ENCODE assay signal across 2 cellular contexts in the genomic region with DNA sequence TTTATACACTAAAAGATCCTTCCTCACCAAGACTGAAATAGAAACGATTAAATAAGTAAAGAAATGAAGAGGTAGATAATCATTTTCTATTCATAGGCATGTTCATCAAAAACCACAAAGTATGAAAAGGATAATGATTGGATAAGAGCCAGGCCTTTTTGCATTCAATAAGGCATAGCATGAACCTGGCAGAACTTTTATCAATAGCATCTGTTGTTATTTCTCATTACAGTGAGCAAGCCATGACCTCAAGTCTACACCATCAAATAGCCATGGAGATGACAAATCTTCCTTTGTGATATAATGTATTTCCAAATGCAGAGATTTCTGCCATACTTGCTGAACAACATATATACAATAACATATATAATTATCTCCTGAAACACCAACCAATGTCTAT.
TF ChIP-seq lines count a peak whose summit lies in the region.

No MANE protein-coding gene starts in this region.

TF ChIP-seq in endothelial cell of umbilical vein, 7 proteins besides CTCF, POLR2A, EP300 and RAD21 (continued from another document):
- TF ChIP-seq, protein P1, sequence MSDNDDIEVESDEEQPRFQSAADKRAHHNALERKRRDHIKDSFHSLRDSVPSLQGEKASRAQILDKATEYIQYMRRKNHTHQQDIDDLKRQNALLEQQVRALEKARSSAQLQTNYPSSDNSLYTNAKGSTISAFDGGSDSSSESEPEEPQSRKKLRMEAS (IDR thresholded peaks at IDR 0.05; ENCODE audit: insufficient read depth, insufficient read length) = no peak

TF ChIP-seq in HepG2, 621 proteins besides CTCF, POLR2A, EP300 and RAD21 (continued from another document):
- TF ChIP-seq, protein P2, sequence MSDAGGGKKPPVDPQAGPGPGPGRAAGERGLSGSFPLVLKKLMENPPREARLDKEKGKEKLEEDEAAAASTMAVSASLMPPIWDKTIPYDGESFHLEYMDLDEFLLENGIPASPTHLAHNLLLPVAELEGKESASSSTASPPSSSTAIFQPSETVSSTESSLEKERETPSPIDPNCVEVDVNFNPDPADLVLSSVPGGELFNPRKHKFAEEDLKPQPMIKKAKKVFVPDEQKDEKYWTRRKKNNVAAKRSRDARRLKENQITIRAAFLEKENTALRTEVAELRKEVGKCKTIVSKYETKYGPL (CRISPR knock-in tag; IDR thresholded peaks at IDR 0.05) = no peak
- no peak for TF ChIP-seq SMAD1 (CRISPR knock-in tag; IDR thresholded peaks at IDR 0.05; ENCODE audit: borderline replicate concordance, low read depth)
- TF ChIP-seq HOXD1 (CRISPR knock-in tag; IDR thresholded peaks at IDR 0.05) = no peak
- no peak for TF ChIP-seq TCF7 (IDR thresholded peaks at IDR 0.05; ENCODE audit: low read depth)
- TF ChIP-seq MZF1 (CRISPR knock-in tag; IDR thresholded peaks at IDR 0.05; ENCODE audit: borderline replicate concordance) = no peak
- no peak for TF ChIP-seq CBX2 (IDR thresholded peaks at IDR 0.05; ENCODE audit: low read depth, low read length)
- TF ChIP-seq CBX2 (CRISPR knock-in tag; IDR thresholded peaks at IDR 0.05; ENCODE audit: low read depth) = no peak
- TF ChIP-seq TAF1 (CRISPR knock-in tag; IDR thresholded peaks at IDR 0.05) = no peak
- no peak for TF ChIP-seq FOXA3 (CRISPR knock-in tag; IDR thresholded peaks at IDR 0.05)
- TF ChIP-seq CCAR2 (optimal IDR thresholded peaks at IDR 0.05; ENCODE audit: low read depth, low read length) = no peak
- no peak for TF ChIP-seq CAMTA2 (CRISPR knock-in tag; IDR thresholded peaks at IDR 0.05; ENCODE audit: borderline replicate concordance)
- TF ChIP-seq, protein P3, sequence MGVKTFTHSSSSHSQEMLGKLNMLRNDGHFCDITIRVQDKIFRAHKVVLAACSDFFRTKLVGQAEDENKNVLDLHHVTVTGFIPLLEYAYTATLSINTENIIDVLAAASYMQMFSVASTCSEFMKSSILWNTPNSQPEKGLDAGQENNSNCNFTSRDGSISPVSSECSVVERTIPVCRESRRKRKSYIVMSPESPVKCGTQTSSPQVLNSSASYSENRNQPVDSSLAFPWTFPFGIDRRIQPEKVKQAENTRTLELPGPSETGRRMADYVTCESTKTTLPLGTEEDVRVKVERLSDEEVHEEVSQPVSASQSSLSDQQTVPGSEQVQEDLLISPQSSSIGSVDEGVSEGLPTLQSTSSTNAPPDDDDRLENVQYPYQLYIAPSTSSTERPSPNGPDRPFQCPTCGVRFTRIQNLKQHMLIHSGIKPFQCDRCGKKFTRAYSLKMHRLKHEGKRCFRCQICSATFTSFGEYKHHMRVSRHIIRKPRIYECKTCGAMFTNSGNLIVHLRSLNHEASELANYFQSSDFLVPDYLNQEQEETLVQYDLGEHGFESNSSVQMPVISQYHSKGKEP (CRISPR knock-in tag; IDR thresholded peaks at IDR 0.05) = no peak
- TF ChIP-seq, protein P4, sequence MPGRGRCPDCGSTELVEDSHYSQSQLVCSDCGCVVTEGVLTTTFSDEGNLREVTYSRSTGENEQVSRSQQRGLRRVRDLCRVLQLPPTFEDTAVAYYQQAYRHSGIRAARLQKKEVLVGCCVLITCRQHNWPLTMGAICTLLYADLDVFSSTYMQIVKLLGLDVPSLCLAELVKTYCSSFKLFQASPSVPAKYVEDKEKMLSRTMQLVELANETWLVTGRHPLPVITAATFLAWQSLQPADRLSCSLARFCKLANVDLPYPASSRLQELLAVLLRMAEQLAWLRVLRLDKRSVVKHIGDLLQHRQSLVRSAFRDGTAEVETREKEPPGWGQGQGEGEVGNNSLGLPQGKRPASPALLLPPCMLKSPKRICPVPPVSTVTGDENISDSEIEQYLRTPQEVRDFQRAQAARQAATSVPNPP (CRISPR knock-in tag; IDR thresholded peaks at IDR 0.05) = no peak
TF ChIP-seq in HepG2: peak in this region for 0.
